37 cellular contexts compared by ENCODE assay signal in genomic region chr16:10070591-10070990, GRCh38.
"Had no signal": no experiment of that assay in that cellular context is flagged by ENCODE, and none has a peak within 500 bp of the region (broad histone marks: within the 10 kb centered on the region; RNA-seq: fewer than 3 reads in every experiment).

No MANE protein-coding gene starts in this region.

- H3K36me3 Mint-ChIP-seq: activated CD8-positive, alpha-beta memory T cell treated with anti-CD3 and anti-CD28 coated beads, Interleukin-2, amount 10 ng/mL, durations not matched to agents 7 days and 5 days; activated naive CD8-positive, alpha-beta T cell treated with anti-CD3 and anti-CD28 coated beads for 36 hours; T-cell had no signal

- DNase-seq: activated CD4-positive, alpha-beta memory T cell treated with anti-CD3 and anti-CD28 coated beads, Interleukin-2, amount 10 ng/mL, durations not matched to agents 7 days and 5 days; activated CD4-positive, alpha-beta T cell treated with anti-CD3 and anti-CD28 coated beads for 1 hour; activated CD4-positive, alpha-beta T cell treated with anti-CD3 and anti-CD28 coated beads for 48 hours; activated CD4-positive, CD25-positive, alpha-beta regulatory T cell; activated CD8-positive, alpha-beta memory T cell treated with anti-CD3 and anti-CD28 coated beads for 24 hours; activated CD8-positive, alpha-beta memory T cell treated with anti-CD3 and anti-CD28 coated beads, Interleukin-2, amount 10 ng/mL, durations not matched to agents 7 days and 5 days; activated CD8-positive, alpha-beta memory T cell treated with anti-CD3 and anti-CD28 coated beads, Interleukin-2, amount 50 U/mL, for 48 hours; activated effector memory CD4-positive, alpha-beta T cell treated with anti-CD3 and anti-CD28 coated beads, Interleukin-2, amount 50 U/mL, for 16 hours; activated naive CD4-positive, alpha-beta T cell; activated naive CD4-positive, alpha-beta T cell treated with anti-CD3 and anti-CD28 coated beads, Interleukin-2, amount 50 U/mL, for 16 hours; activated naive CD8-positive, alpha-beta T cell treated with anti-CD3 and anti-CD28 coated beads for 36 hours; activated T-cell treated with anti-CD3 and anti-CD28 coated beads, Interleukin-2, amount 50 U/mL, for 48 hours; amygdala; body of pancreas; cerebellar nuclear complex; MM.1S; MV-4-11; NCI-H1092; NCI-H1436 treated with DMSO at 0.1 percent for 48 hours; NCI-H2029 treated with DMSO at 0.1 percent for 48 hours; NCI-H2107; NCI-H2171; NCI-H510A; NCI-H69; NK-92 treated with Interleukin-12 subunit alpha and Interleukin-12 subunit beta, amount 100 ng/mL, for 24 hours; PC-3; Peyer's patch; RPMI8226; SHP77 treated with DMSO at 0.1 percent for 48 hours; T-cell; T-helper 17 cell; T-helper 9 cell had no signal

- H3K9me3 Mint-ChIP-seq: activated naive CD8-positive, alpha-beta T cell treated with anti-CD3 and anti-CD28 coated beads for 36 hours had no signal

- H3K4me1 Mint-ChIP-seq: activated CD4-positive, alpha-beta memory T cell treated with anti-CD3 and anti-CD28 coated beads, Interleukin-2, amount 10 ng/mL, durations not matched to agents 7 days and 5 days; activated CD8-positive, alpha-beta memory T cell treated with anti-CD3 and anti-CD28 coated beads, Interleukin-2, amount 10 ng/mL, durations not matched to agents 7 days and 5 days; activated naive CD8-positive, alpha-beta T cell treated with anti-CD3 and anti-CD28 coated beads for 36 hours; activated T-helper 17 cell treated with anti-CD3 and anti-CD28 coated beads, Interleukin-2, amount 50 U/mL, for 72 hours; T-cell; T-helper 17 cell had no signal

- H3K27me3 Mint-ChIP-seq: activated CD4-positive, alpha-beta memory T cell treated with anti-CD3 and anti-CD28 coated beads, Interleukin-2, amount 10 ng/mL, durations not matched to agents 7 days and 5 days; activated CD8-positive, alpha-beta memory T cell treated with anti-CD3 and anti-CD28 coated beads, Interleukin-2, amount 10 ng/mL, durations not matched to agents 7 days and 5 days; activated naive CD8-positive, alpha-beta T cell treated with anti-CD3 and anti-CD28 coated beads for 36 hours had no signal

- H3K27ac Mint-ChIP-seq: activated CD4-positive, alpha-beta memory T cell treated with anti-CD3 and anti-CD28 coated beads, Interleukin-2, amount 10 ng/mL, durations not matched to agents 7 days and 5 days; activated CD8-positive, alpha-beta memory T cell treated with anti-CD3 and anti-CD28 coated beads, Interleukin-2, amount 10 ng/mL, durations not matched to agents 7 days and 5 days; activated naive CD8-positive, alpha-beta T cell treated with anti-CD3 and anti-CD28 coated beads for 36 hours; activated T-helper 17 cell treated with anti-CD3 and anti-CD28 coated beads, Interleukin-2, amount 50 U/mL, for 72 hours; T-cell; T-helper 17 cell had no signal

- H3K27ac ChIP-seq: body of pancreas, breast epithelium, KMS-11, Peyer's patch, VCaP had no signal

- H3K4me3 Mint-ChIP-seq: activated CD4-positive, alpha-beta memory T cell treated with anti-CD3 and anti-CD28 coated beads, Interleukin-2, amount 10 ng/mL, durations not matched to agents 7 days and 5 days; activated CD8-positive, alpha-beta memory T cell treated with anti-CD3 and anti-CD28 coated beads, Interleukin-2, amount 10 ng/mL, durations not matched to agents 7 days and 5 days; activated naive CD8-positive, alpha-beta T cell treated with anti-CD3 and anti-CD28 coated beads for 36 hours; activated T-helper 17 cell treated with anti-CD3 and anti-CD28 coated beads, Interleukin-2, amount 50 U/mL, for 72 hours; T-cell; T-helper 17 cell had no signal

- ATAC-seq: activated CD8-positive, alpha-beta memory T cell treated with anti-CD3 and anti-CD28 coated beads, Interleukin-2, amount 10 ng/mL, durations not matched to agents 7 days and 5 days; activated T-helper 17 cell treated with anti-CD3 and anti-CD28 coated beads, Interleukin-2, amount 50 U/mL, for 72 hours; body of pancreas; PC-3; SK-N-SH treated with all-trans-retinoic acid at 6 μM for 48 hours; T-cell; T-helper 17 cell had no signal
